Comparison of ENCODE assay signal across 17 cellular contexts in genomic region chr12:76778358-76778757, GRCh38.
"Had no signal": no experiment of that assay in that cellular context is flagged by ENCODE, and none has a peak within 500 bp of the region (broad histone marks: within the 10 kb centered on the region; RNA-seq: fewer than 3 reads in every experiment).

No MANE protein-coding gene starts in this region.

- H3K4me3 ChIP-seq: adrenal gland, lung, pancreas, upper lobe of right lung had no signal

- H3K4me3 Mint-ChIP-seq: activated CD8-positive, alpha-beta memory T cell treated with anti-CD3 and anti-CD28 coated beads, Interleukin-2, amount 10 ng/mL, durations not matched to agents 7 days and 5 days had no signal

- H3K27ac Mint-ChIP-seq: activated CD8-positive, alpha-beta memory T cell treated with anti-CD3 and anti-CD28 coated beads, Interleukin-2, amount 10 ng/mL, durations not matched to agents 7 days and 5 days had no signal

- DNase-seq: activated CD4-positive, alpha-beta T cell treated with anti-CD3 and anti-CD28 coated beads for 1 hour; activated CD4-positive, alpha-beta T cell treated with anti-CD3 and anti-CD28 coated beads, Interleukin-2, amount 50 U/mL, for 48 hours; activated CD8-positive, alpha-beta memory T cell treated with anti-CD3 and anti-CD28 coated beads, Interleukin-2, amount 10 ng/mL, durations not matched to agents 7 days and 5 days; activated effector memory CD4-positive, alpha-beta T cell treated with anti-CD3 and anti-CD28 coated beads, Interleukin-2, amount 50 U/mL, for 16 hours; activated T-cell treated with anti-CD3 and anti-CD28 coated beads, Interleukin-2, amount 50 U/mL, for 24 hours; adrenal gland; left colon; midbrain; pancreas; small intestine; stimulated activated CD4-positive, alpha-beta T cell treated with anti-CD3 and anti-CD28 coated beads, Interleukin-4, amount 100 ng/mL, for 24 hours; T-helper 9 cell; upper lobe of right lung had no signal

- H3K36me3 ChIP-seq: adrenal gland, pancreas, upper lobe of right lung had no signal

- H3K27ac ChIP-seq: adrenal gland, pancreas, upper lobe of right lung had no signal

- H3K9me3 ChIP-seq: adrenal gland, pancreas, upper lobe of right lung had no signal

- H3K9me3 Mint-ChIP-seq: activated naive CD4-positive, alpha-beta T cell treated with anti-CD3 and anti-CD28 coated beads, Interleukin-2, amount 50 U/mL, for 24 hours had no signal

- FAIRE-seq: islet of Langerhans, pancreas, small intestine had no signal

- H3K27me3 ChIP-seq: adrenal gland, pancreas, upper lobe of right lung had no signal

- H3K27me3 Mint-ChIP-seq: activated CD8-positive, alpha-beta memory T cell treated with anti-CD3 and anti-CD28 coated beads, Interleukin-2, amount 10 ng/mL, durations not matched to agents 7 days and 5 days; activated naive CD4-positive, alpha-beta T cell treated with anti-CD3 and anti-CD28 coated beads, Interleukin-2, amount 50 U/mL, for 24 hours; activated T-cell treated with anti-CD3 and anti-CD28 coated beads, Interleukin-2, amount 50 U/mL, for 24 hours; stimulated activated naive CD8-positive, alpha-beta T cell treated with anti-CD3 and anti-CD28 coated beads, Interleukin-15, Interleukin-2, amounts not matched to agents 100 ng/mL and 50 ng/mL, for 24 hours had no signal
